In the genomic region with DNA sequence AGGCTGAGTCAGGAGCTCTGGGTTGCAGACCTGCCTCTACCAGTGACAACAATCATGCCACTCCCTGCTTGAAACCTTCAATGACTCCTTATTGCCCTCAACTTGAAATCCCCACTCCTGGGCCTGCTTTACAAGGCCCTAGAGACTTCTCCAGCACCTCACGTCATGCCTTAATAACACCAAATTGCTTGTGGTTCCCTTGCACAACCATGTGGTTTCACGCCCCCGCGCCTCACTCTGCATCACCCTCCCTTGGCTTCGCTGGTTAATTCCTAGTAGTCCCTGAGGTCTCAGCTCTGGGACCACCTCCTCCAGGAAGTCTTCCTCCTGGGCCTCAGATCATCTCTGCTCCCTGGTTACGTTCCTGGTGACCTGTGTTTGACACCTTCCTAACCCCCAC, we compare ENCODE assay signal across 1 cellular context.
A peak's percentile ranks its signal among the peaks of the same experiment; 100 is the strongest.
TF ChIP-seq lines count a peak whose summit lies in the region.

No MANE protein-coding gene starts in this region.

TF ChIP-seq in HEK293, 187 proteins besides CTCF, POLR2A, EP300 and RAD21 (continued from another document and continues in another):
- TF ChIP-seq, protein P1, sequence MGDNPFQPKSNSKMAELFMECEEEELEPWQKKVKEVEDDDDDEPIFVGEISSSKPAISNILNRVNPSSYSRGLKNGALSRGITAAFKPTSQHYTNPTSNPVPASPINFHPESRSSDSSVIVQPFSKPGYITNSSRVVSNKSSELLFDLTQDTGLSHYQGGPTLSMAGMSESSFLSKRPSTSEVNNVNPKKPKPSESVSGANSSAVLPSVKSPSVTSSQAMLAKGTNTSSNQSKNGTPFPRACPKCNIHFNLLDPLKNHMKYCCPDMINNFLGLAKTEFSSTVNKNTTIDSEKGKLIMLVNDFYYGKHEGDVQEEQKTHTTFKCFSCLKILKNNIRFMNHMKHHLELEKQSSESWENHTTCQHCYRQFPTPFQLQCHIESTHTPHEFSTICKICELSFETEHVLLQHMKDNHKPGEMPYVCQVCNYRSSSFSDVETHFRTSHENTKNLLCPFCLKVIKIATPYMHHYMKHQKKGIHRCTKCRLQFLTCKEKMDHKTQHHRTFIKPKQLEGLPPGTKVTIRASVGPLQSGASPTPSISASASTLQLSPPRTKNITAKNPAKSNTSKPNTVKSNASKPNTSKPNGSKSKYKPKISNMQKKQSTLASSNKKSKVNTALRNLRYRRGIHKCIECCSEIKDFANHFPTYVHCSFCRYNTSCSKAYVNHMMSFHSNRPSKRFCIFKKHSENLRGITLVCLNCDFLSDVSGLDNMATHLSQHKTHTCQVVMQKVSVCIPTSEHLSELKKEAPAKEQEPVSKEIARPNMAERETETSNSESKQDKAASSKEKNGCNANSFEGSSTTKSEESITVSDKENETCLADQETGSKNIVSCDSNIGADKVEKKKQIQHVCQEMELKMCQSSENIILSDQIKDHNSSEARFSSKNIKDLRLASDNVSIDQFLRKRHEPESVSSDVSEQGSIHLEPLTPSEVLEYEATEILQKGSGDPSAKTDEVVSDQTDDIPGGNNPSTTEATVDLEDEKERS (tag by site-specific recombination; IDR thresholded peaks at IDR 0.05) = no peak
- TF ChIP-seq HOXC10 (CRISPR knock-in tag; IDR thresholded peaks at IDR 0.05) = no peak
- TF ChIP-seq KLF10 (tag by site-specific recombination; IDR thresholded peaks at IDR 0.05) = peak; percentile 94
- TF ChIP-seq, protein P2, sequence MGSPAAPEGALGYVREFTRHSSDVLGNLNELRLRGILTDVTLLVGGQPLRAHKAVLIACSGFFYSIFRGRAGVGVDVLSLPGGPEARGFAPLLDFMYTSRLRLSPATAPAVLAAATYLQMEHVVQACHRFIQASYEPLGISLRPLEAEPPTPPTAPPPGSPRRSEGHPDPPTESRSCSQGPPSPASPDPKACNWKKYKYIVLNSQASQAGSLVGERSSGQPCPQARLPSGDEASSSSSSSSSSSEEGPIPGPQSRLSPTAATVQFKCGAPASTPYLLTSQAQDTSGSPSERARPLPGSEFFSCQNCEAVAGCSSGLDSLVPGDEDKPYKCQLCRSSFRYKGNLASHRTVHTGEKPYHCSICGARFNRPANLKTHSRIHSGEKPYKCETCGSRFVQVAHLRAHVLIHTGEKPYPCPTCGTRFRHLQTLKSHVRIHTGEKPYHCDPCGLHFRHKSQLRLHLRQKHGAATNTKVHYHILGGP (tag by site-specific recombination; IDR thresholded peaks at IDR 0.05) = no peak
- TF ChIP-seq ZNF449 (tag by site-specific recombination; IDR thresholded peaks at IDR 0.05) = peak; percentile 48; the same call in 1 of the 2 replicates
- peak; percentile 98 for TF ChIP-seq ZNF16 (tag by site-specific recombination; IDR thresholded peaks at IDR 0.05; ENCODE audit: low read depth)
- no peak for TF ChIP-seq ZNF596 (tag by site-specific recombination; IDR thresholded peaks at IDR 0.05)
- peak; percentile 99 for TF ChIP-seq ZNF600 (tag by site-specific recombination; IDR thresholded peaks at IDR 0.05)
- TF ChIP-seq ZNF658 (tag by site-specific recombination; IDR thresholded peaks at IDR 0.05) = no peak
- TF ChIP-seq, protein P3, sequence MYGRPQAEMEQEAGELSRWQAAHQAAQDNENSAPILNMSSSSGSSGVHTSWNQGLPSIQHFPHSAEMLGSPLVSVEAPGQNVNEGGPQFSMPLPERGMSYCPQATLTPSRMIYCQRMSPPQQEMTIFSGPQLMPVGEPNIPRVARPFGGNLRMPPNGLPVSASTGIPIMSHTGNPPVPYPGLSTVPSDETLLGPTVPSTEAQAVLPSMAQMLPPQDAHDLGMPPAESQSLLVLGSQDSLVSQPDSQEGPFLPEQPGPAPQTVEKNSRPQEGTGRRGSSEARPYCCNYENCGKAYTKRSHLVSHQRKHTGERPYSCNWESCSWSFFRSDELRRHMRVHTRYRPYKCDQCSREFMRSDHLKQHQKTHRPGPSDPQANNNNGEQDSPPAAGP (tag by site-specific recombination; IDR thresholded peaks at IDR 0.05) = peak; percentile 100
- peak; percentile 80; the same call in 1 of the 2 replicates for TF ChIP-seq ZBTB7A (tag by site-specific recombination; IDR thresholded peaks at IDR 0.05; ENCODE audit: low read depth)
- TF ChIP-seq ZNF211 (tag by site-specific recombination; IDR thresholded peaks at IDR 0.05; ENCODE audit: low read depth) = no peak
- no peak for TF ChIP-seq ZNF404 (tag by site-specific recombination; IDR thresholded peaks at IDR 0.05)
- TF ChIP-seq ZNF391 (tag by site-specific recombination; IDR thresholded peaks at IDR 0.05; ENCODE audit: borderline replicate concordance, low read depth) = peak; percentile 100
- TF ChIP-seq ZSCAN30 (tag by site-specific recombination; IDR thresholded peaks at IDR 0.05) = no peak
- TF ChIP-seq, protein P4, sequence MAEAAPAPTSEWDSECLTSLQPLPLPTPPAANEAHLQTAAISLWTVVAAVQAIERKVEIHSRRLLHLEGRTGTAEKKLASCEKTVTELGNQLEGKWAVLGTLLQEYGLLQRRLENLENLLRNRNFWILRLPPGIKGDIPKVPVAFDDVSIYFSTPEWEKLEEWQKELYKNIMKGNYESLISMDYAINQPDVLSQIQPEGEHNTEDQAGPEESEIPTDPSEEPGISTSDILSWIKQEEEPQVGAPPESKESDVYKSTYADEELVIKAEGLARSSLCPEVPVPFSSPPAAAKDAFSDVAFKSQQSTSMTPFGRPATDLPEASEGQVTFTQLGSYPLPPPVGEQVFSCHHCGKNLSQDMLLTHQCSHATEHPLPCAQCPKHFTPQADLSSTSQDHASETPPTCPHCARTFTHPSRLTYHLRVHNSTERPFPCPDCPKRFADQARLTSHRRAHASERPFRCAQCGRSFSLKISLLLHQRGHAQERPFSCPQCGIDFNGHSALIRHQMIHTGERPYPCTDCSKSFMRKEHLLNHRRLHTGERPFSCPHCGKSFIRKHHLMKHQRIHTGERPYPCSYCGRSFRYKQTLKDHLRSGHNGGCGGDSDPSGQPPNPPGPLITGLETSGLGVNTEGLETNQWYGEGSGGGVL (tag by site-specific recombination; IDR thresholded peaks at IDR 0.05) = peak; percentile 90
- no peak for TF ChIP-seq ZNF677 (tag by site-specific recombination; IDR thresholded peaks at IDR 0.05)
- TF ChIP-seq, protein P5, sequence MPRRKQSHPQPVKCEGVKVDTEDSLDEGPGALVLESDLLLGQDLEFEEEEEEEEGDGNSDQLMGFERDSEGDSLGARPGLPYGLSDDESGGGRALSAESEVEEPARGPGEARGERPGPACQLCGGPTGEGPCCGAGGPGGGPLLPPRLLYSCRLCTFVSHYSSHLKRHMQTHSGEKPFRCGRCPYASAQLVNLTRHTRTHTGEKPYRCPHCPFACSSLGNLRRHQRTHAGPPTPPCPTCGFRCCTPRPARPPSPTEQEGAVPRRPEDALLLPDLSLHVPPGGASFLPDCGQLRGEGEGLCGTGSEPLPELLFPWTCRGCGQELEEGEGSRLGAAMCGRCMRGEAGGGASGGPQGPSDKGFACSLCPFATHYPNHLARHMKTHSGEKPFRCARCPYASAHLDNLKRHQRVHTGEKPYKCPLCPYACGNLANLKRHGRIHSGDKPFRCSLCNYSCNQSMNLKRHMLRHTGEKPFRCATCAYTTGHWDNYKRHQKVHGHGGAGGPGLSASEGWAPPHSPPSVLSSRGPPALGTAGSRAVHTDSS (tag by site-specific recombination; IDR thresholded peaks at IDR 0.05) = 0 out of 2 replicates have a peak, but pooled peaks have one; percentile 20
- no peak for TF ChIP-seq SALL2 (tag by site-specific recombination; IDR thresholded peaks at IDR 0.05; ENCODE audit: borderline replicate concordance)
- TF ChIP-seq IKZF3 (tag by site-specific recombination; IDR thresholded peaks at IDR 0.05) = peak; percentile 99
- TF ChIP-seq, protein P6, sequence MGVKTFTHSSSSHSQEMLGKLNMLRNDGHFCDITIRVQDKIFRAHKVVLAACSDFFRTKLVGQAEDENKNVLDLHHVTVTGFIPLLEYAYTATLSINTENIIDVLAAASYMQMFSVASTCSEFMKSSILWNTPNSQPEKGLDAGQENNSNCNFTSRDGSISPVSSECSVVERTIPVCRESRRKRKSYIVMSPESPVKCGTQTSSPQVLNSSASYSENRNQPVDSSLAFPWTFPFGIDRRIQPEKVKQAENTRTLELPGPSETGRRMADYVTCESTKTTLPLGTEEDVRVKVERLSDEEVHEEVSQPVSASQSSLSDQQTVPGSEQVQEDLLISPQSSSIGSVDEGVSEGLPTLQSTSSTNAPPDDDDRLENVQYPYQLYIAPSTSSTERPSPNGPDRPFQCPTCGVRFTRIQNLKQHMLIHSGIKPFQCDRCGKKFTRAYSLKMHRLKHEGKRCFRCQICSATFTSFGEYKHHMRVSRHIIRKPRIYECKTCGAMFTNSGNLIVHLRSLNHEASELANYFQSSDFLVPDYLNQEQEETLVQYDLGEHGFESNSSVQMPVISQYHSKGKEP (tag by site-specific recombination; IDR thresholded peaks at IDR 0.05) = peak; percentile 95
- no peak for TF ChIP-seq ZNF433 (tag by site-specific recombination; IDR thresholded peaks at IDR 0.05; ENCODE audit: low read depth)
- TF ChIP-seq EGR2 (tag by site-specific recombination; IDR thresholded peaks at IDR 0.05; ENCODE audit: low read depth) = peak; percentile 95
- peak; percentile 97 for TF ChIP-seq KLF16 (tag by site-specific recombination; IDR thresholded peaks at IDR 0.05)
- TF ChIP-seq ZNF610 (tag by site-specific recombination; IDR thresholded peaks at IDR 0.05; ENCODE audit: borderline replicate concordance) = peak; percentile 84; the same call in 1 of the 2 replicates
- TF ChIP-seq ZNF48 (tag by site-specific recombination; IDR thresholded peaks at IDR 0.05) = no peak
- TF ChIP-seq ZNF248 (tag by site-specific recombination; IDR thresholded peaks at IDR 0.05) = no peak
- TF ChIP-seq, protein P7, sequence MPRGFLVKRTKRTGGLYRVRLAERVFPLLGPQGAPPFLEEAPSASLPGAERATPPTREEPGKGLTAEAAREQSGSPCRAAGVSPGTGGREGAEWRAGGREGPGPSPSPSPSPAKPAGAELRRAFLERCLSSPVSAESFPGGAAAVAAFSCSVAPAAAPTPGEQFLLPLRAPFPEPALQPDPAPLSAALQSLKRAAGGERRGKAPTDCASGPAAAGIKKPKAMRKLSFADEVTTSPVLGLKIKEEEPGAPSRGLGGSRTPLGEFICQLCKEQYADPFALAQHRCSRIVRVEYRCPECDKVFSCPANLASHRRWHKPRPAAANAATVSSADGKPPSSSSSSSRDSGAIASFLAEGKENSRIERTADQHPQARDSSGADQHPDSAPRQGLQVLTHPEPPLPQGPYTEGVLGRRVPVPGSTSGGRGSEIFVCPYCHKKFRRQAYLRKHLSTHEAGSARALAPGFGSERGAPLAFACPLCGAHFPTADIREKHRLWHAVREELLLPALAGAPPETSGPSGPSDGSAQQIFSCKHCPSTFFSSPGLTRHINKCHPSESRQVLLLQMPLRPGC (tag by site-specific recombination; IDR thresholded peaks at IDR 0.05) = peak; percentile 100
- peak; percentile 98 for TF ChIP-seq ZFHX2 (tag by site-specific recombination; conservative IDR thresholded peaks at IDR 0.05)
- peak; percentile 100 for TF ChIP-seq KLF8 (tag by site-specific recombination; IDR thresholded peaks at IDR 0.05)
- peak; percentile 82 for TF ChIP-seq ZBTB8A (tag by site-specific recombination; IDR thresholded peaks at IDR 0.05)
- no peak for TF ChIP-seq ZNF664 (tag by site-specific recombination; IDR thresholded peaks at IDR 0.05)
- no peak for TF ChIP-seq ELK4 (IDR thresholded peaks at IDR 0.05; ENCODE audit: borderline replicate concordance, low read depth, low read length)
- TF ChIP-seq ZNF19 (tag by site-specific recombination; IDR thresholded peaks at IDR 0.05; ENCODE audit: low read depth) = no peak
- TF ChIP-seq ZNF184 (tag by site-specific recombination; IDR thresholded peaks at IDR 0.05) = peak; percentile 91
- TF ChIP-seq KLF1 (tag by site-specific recombination; IDR thresholded peaks at IDR 0.05) = peak; percentile 98
- TF ChIP-seq, protein P8, sequence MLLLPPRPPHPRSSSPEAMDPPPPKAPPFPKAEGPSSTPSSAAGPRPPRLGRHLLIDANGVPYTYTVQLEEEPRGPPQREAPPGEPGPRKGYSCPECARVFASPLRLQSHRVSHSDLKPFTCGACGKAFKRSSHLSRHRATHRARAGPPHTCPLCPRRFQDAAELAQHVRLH (tag by site-specific recombination; IDR thresholded peaks at IDR 0.05) = peak; percentile 94
- TF ChIP-seq GLI4 (tag by site-specific recombination; IDR thresholded peaks at IDR 0.05) = no peak
- TF ChIP-seq ZNF548 (tag by site-specific recombination; IDR thresholded peaks at IDR 0.05) = no peak
- peak; percentile 78 for TF ChIP-seq GLIS2 (tag by site-specific recombination; IDR thresholded peaks at IDR 0.05)
- peak; percentile 76 for TF ChIP-seq ZIC2 (tag by site-specific recombination; IDR thresholded peaks at IDR 0.05)
- peak; percentile 96 for TF ChIP-seq ZNF366 (tag by site-specific recombination; conservative IDR thresholded peaks at IDR 0.05)
- TF ChIP-seq ZNF239 (tag by site-specific recombination; IDR thresholded peaks at IDR 0.05) = peak; percentile 82; the same call in 1 of the 2 replicates
- TF ChIP-seq ZSCAN16 (tag by site-specific recombination; IDR thresholded peaks at IDR 0.05) = peak; percentile 84
- TF ChIP-seq ZNF549 (tag by site-specific recombination; IDR thresholded peaks at IDR 0.05) = no peak
- TF ChIP-seq ZFP3 (tag by site-specific recombination; IDR thresholded peaks at IDR 0.05; ENCODE audit: low read depth) = no peak
- peak; percentile 100 for TF ChIP-seq SP7 (tag by site-specific recombination; IDR thresholded peaks at IDR 0.05)
- no peak for TF ChIP-seq ZNF776 (tag by site-specific recombination; IDR thresholded peaks at IDR 0.05; ENCODE audit: borderline replicate concordance)
- TF ChIP-seq ZNF629 (tag by site-specific recombination; IDR thresholded peaks at IDR 0.05) = peak; percentile 99
- TF ChIP-seq ZNF133 (tag by site-specific recombination; IDR thresholded peaks at IDR 0.05) = no peak
- peak; percentile 96 for TF ChIP-seq ZBTB17 (tag by site-specific recombination; IDR thresholded peaks at IDR 0.05)
